Comparison of ENCODE assay signal across 11 cellular contexts in the genomic region with DNA sequence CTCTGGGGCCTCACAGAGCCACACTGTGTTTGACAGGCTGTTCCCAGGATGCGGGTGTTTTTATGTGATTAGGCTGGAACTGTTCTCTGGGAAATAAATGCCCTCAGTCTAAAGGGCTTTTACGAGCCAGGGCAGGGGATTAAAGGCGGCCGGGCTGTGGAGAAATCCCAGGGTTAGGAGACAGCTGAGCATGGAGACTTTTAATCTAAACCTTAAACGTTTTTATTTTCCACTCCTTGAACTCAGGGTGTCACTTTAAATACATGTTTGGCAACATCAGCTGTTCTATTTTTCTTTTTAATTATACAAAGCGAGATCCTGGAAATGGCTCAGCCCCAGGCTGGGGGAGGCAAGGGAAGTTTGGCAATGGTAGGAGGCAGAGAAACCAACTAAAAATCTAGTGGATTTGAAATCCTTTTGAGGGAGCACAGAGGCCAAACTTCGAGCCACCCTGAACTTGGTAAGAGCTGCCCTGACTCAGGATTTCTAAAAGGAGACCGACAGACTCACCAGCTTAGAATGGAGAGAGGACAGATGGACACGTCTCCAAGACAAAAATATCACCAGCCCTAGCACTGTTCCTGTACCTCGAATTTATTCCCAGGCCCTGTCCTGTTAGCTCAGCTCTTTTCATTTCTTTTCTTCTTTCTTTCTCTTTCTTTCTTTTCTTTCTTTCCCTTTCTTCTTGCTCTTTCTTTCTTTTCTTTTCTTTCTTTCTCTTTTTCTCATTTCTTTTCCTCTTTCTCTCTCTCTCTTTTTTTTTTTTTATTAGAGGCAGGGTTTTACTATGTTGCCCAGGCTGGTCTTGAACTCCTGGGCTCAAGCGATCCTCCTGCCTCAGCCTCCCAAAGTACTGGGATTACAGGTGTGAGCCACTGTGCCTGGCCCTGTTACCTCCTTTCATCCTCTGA. TPM values are rescaled to one million over a fixed set of nuclear protein-coding genes. Genes with fewer than 3 reads are reported as not detected.
DNase-seq lines count a peak whose midpoint lies in the region; ATAC-seq and TF ChIP-seq lines count a peak whose summit lies in the region.
"Had no signal": no experiment of that assay in that cellular context is flagged by ENCODE, and none has a peak within 500 bp of the region (broad histone marks: within the 10 kb centered on the region; RNA-seq: fewer than 3 reads in every experiment).

No MANE protein-coding gene starts in this region.

- no peaks in the 10 kb centered on the region for H3K36me3 Mint-ChIP-seq in CD4-positive, alpha-beta memory T cell
- H3K36me3 Mint-ChIP-seq: IgD-negative memory B cell had no signal

- no peaks in the 10 kb centered on the region for H3K36me3 ChIP-seq in CD4-positive, alpha-beta memory T cell (ENCODE audit: insufficient read depth, low read length)
- H3K36me3 ChIP-seq in psoas muscle (ENCODE audit: insufficient read depth in 1 of 2, low read depth in 1 of 2) = no peaks in the 10 kb centered on the region
- H3K36me3 ChIP-seq in Karpas-422 (ENCODE audit: insufficient read depth, low read length) = no peaks in the 10 kb centered on the region

- no peaks in the 10 kb centered on the region for H3K9me3 ChIP-seq in CD4-positive, alpha-beta memory T cell (ENCODE audit: control insufficient read depth in 1 of 2, low read length in 2 of 2)
- H3K9me3 ChIP-seq in psoas muscle (no peaks in the 10 kb centered on the region), Karpas-422 (ENCODE audit: low read length) (no peaks in the 10 kb centered on the region)

- H3K79me2 ChIP-seq in Karpas-422 (ENCODE audit: low read length) = no peaks in the 10 kb centered on the region

- H3K9ac ChIP-seq in Karpas-422 (ENCODE audit: low read length) = no peak overlapping the region

- H3K4me3 ChIP-seq in CD4-positive, alpha-beta memory T cell (ENCODE audit: low read length in 2 of 2) = no peak overlapping the region
- no peak overlapping the region for H3K4me3 ChIP-seq in foreskin fibroblast (ENCODE audit: low read depth in 1 of 2, low read length in 2 of 2)
- peak overlapping the region; percentile 8 for H3K4me3 ChIP-seq in psoas muscle
- H3K4me3 ChIP-seq in Karpas-422 (ENCODE audit: low read length) = no peak overlapping the region

- intact Hi-C loops in CD4-positive, alpha-beta memory T cell (cut with micrococcal nuclease) = no loop called here
- intact Hi-C loops in psoas muscle (cut with DNase I) = no loop called here

- peaks cover 4% of the 10 kb centered on the region for H3K4me1 ChIP-seq in CD4-positive, alpha-beta memory T cell (ENCODE audit: insufficient read depth, low read length)
- H3K4me1 ChIP-seq in psoas muscle = peaks cover 10% of the 10 kb centered on the region
- H3K4me1 ChIP-seq in Karpas-422 (ENCODE audit: low read length) = no peaks in the 10 kb centered on the region

- H3K27me3 ChIP-seq in CD4-positive, alpha-beta memory T cell (ENCODE audit: insufficient read depth, low read length) = no peaks in the 10 kb centered on the region
- H3K27me3 ChIP-seq in psoas muscle (ENCODE audit: insufficient read depth in 3 of 3, low read length in 2 of 3) = no peaks in the 10 kb centered on the region
- no peaks in the 10 kb centered on the region for H3K27me3 ChIP-seq in Karpas-422 (ENCODE audit: low read length)

- 20 to 26% (median 23%) methylated on average over 11 of the region's 11 CpGs for WGBS in psoas muscle, 3 donors

- POLR2A ChIA-PET in CD4-positive, alpha-beta memory T cell (lab: Charles Lee; ENCODE audit: partially characterized antibody) = interaction anchor here (1.2 to 1.3 kb wide), 2 partner anchors 20 to 31 kb away, joined by 3 to 5 read pairs; no protein-coding TSS in a partner anchor

- peak; percentile 95 to 98 (median 96) for ATAC-seq in psoas muscle
- no peak for ATAC-seq in HG03521 (IDR thresholded peaks at IDR 0.05; ENCODE audit: unreplicated experiment)
- no peak for ATAC-seq in GM18520 (IDR thresholded peaks at IDR 0.05; ENCODE audit: unreplicated experiment)

- peaks cover 5 to 13% (median 7%) of the 10 kb centered on the region in 4 donors for H3K4me1 Mint-ChIP-seq in CD4-positive, alpha-beta memory T cell

- H3K9me2 ChIP-seq in Karpas-422 (replicated peaks; ENCODE audit: insufficient read depth, low read length) = no peaks in the 10 kb centered on the region

- H3K4me2 ChIP-seq in Karpas-422 (ENCODE audit: low read depth, low read length, poor library complexity, severe bottlenecking) = no peak overlapping the region

- no peak overlapping the region for H3K4me3 Mint-ChIP-seq in CD4-positive, alpha-beta memory T cell
- H3K4me3 Mint-ChIP-seq: IgD-negative memory B cell had no signal

- TF ChIP-seq CTCF in foreskin fibroblast (IDR thresholded peaks at IDR 0.05; ENCODE audit: low read depth, low read length) = no peak
- no peak for TF ChIP-seq CTCF in psoas muscle (IDR thresholded peaks at IDR 0.05)

- no peak for DNase-seq in CD4-positive, alpha-beta memory T cell
- peak; percentile 11 for DNase-seq in RPMI7951 (ENCODE audit: low read depth)
- peak; percentile 66 to 80 for DNase-seq in foreskin fibroblast
- no peak for DNase-seq in psoas muscle
- DNase-seq in GDM1 (lab: John Stamatoyannopoulos, UW) = no peak
- no peak for DNase-seq in Karpas-422
- DNase-seq: DMS53; stimulated activated CD4-positive, alpha-beta T cell treated with anti-CD3 and anti-CD28 coated beads, Interleukin-1b, Interleukin-23, amount 100 ng/mL, for 48 hours had no signal

- no peak overlapping the region for H2AFZ ChIP-seq in Karpas-422 (ENCODE audit: low read length)

- peak overlapping the region in 6 of 7 donors; percentile 9 to 57 (median 41) for H3K27ac Mint-ChIP-seq in CD4-positive, alpha-beta memory T cell

- H3K27ac ChIP-seq in CD4-positive, alpha-beta memory T cell (ENCODE audit: low read depth, low read length) = no peak overlapping the region
- peak overlapping the region; percentile 87 for H3K27ac ChIP-seq in psoas muscle
- H3K27ac ChIP-seq in Karpas-422 (ENCODE audit: low read length) = no peak overlapping the region

- H4K20me1 ChIP-seq in Karpas-422 (ENCODE audit: insufficient read depth, low read depth, low read length) = no peaks in the 10 kb centered on the region

- no peaks in the 10 kb centered on the region for H3K27me3 Mint-ChIP-seq in CD4-positive, alpha-beta memory T cell
- H3K27me3 Mint-ChIP-seq: IgD-negative memory B cell had no signal

- H3K9me3 Mint-ChIP-seq in CD4-positive, alpha-beta memory T cell = no peaks in the 10 kb centered on the region
- H3K9me3 Mint-ChIP-seq: IgD-negative memory B cell had no signal

- CTCF ChIA-PET in CD4-positive, alpha-beta memory T cell (lab: Charles Lee; ENCODE audit: partially characterized antibody) = interaction anchor here (0.6 to 1.6 kb wide), 3 partner anchors 13 to 32 kb away, joined by 3 read pairs; no protein-coding TSS in a partner anchor

RNA-seq across cellular contexts. Expression of a gene that starts 15.8 kb away (rescaled TPM):
- 10 to 100 TPM; 48.8 to 51.7 TPM for total RNA-seq in CD4-positive, alpha-beta memory T cell
- 100 to 1,000 TPM; 186 to 235 TPM for polyA plus RNA-seq in CD4-positive, alpha-beta memory T cell
- 13.6 and 14.5 TPM in 2 replicates for total RNA-seq in RPMI7951 (2014; rRNA removed; shearing (Covaris generic))
- total RNA-seq in psoas muscle = 10 to 100 TPM; 17.9 to 34.2 (median 30.2) TPM
- polyA plus RNA-seq in psoas muscle = 10 to 100 TPM; 23.2 to 75.5 (median 26.0) TPM
- total RNA-seq in Karpas-422 (2014; rRNA removed; shearing (Covaris generic); ENCODE audit: low replicate concordance) = 17.6 and 20.3 TPM in 2 replicates

RNA-seq across cellular contexts. Expression of a gene that starts 29.7 kb away (rescaled TPM):
- 100 to 1,000 TPM in 1 of 2 experiments, 10 to 100 TPM in 1; 98.7 to 101 TPM for total RNA-seq in CD4-positive, alpha-beta memory T cell
- 10 to 100 TPM in 1 of 2 donors, 1 to 10 TPM in 1; 7.7 to 20.6 TPM for polyA plus RNA-seq in CD4-positive, alpha-beta memory T cell
- 11.5 and 20.1 TPM in 2 replicates for total RNA-seq in RPMI7951 (2014; rRNA removed; shearing (Covaris generic))
- total RNA-seq in psoas muscle = 10 to 100 TPM in 3 of 4 donors, 1 to 10 TPM in 1; 7.5 to 11.5 (median 10.5) TPM
- polyA plus RNA-seq in psoas muscle = 1 to 10 TPM; 6.3 to 9.9 (median 6.7) TPM
- total RNA-seq in Karpas-422 (2014; rRNA removed; shearing (Covaris generic); ENCODE audit: low replicate concordance) = 39.1 and 102 TPM in 2 replicates

RNA-seq across cellular contexts. Expression of a gene that starts 59.0 kb away (rescaled TPM):
- 10 to 100 TPM; 14.1 to 17.3 TPM for total RNA-seq in CD4-positive, alpha-beta memory T cell
- polyA plus RNA-seq in CD4-positive, alpha-beta memory T cell = 1 to 10 TPM; 6.3 to 6.7 TPM
- 0.10 TPM in 1 of 2 replicates, not detected in the other for total RNA-seq in RPMI7951 (2014; rRNA removed; shearing (Covaris generic))
- total RNA-seq in psoas muscle = not detected
- polyA plus RNA-seq in psoas muscle = under 1 TPM in 2 of 3 donors, not detected in 1; under 0.01 to 0.12 TPM
- total RNA-seq in Karpas-422 (2014; rRNA removed; shearing (Covaris generic); ENCODE audit: low replicate concordance) = 0.25 and 1.6 TPM in 2 replicates

Comparison
In these comparisons a context has a peak if more than half of its experiments do, and no peak if none do; other contexts are left out.
1. DNase-seq: peak in RPMI7951 (single experiment) and foreskin fibroblast (2 of 2); none in CD4-positive, alpha-beta memory T cell (0 of 5), psoas muscle (0 of 2), GDM1 (single experiment) and Karpas-422 (single experiment).
2. ATAC-seq: peak in psoas muscle (4 of 4); none in HG03521 (single experiment) and GM18520 (single experiment).